In genomic region chr7:2759736-2760097, GRCh38 we compare ENCODE assay signal across 1 cellular context.
TF ChIP-seq lines count a peak whose summit lies in the region.

No MANE protein-coding gene starts in this region.

TF ChIP-seq in K562, 482 proteins besides CTCF, POLR2A, EP300 and RAD21 (continued from another document):
- TF ChIP-seq ZNF592 (IDR thresholded peaks at IDR 0.05) (no peak), ZFP36 (IDR thresholded peaks at IDR 0.05; ENCODE audit: low read depth, low read length, partially characterized antibody) (no peak), HMBOX1 (IDR thresholded peaks at IDR 0.05) (no peak)
